15 cellular contexts compared by ENCODE assay signal in genomic region chr17:17134051-17134951, GRCh38.
A peak's percentile ranks its signal among the peaks of the same experiment; 100 is the strongest.
DNase-seq lines count a peak whose midpoint lies in the region; FAIRE-seq and TF ChIP-seq lines count a peak whose summit lies in the region.
"Had no signal": no experiment of that assay in that cellular context is flagged by ENCODE, and none has a peak within 500 bp of the region (broad histone marks: within the 10 kb centered on the region; RNA-seq: fewer than 3 reads in every experiment).

No MANE protein-coding gene starts in this region.

- H3K4ac ChIP-seq in H9 (ENCODE audit: low read depth, low read length) (no peak overlapping the region), H1 (replicated peaks; ENCODE audit: insufficient read length, low read depth, low read length) (no peak overlapping the region), neuronal stem cell (ENCODE audit: low read length) (no peak overlapping the region)

- TF ChIP-seq RAD21 in H1 (IDR thresholded peaks at IDR 0.05 in 1 of 2, conservative IDR thresholded peaks at IDR 0.05 in 1 of 2; ENCODE audit: low read depth in 2 of 2, low read length in 2 of 2) = no peak

- H3K36me3 Mint-ChIP-seq in H9 (ENCODE audit: insufficient read depth in 1 of 3, low read depth in 3 of 3) = peaks cover 9 to 25% (median 24%) of the 10 kb centered on the region in 3 experiments; a peak in 6 of 7 replicates

- H3K56ac ChIP-seq in H9 (ENCODE audit: insufficient read length, low read depth, low read length) = no peak overlapping the region
- H3K56ac ChIP-seq in H1 (replicated peaks; ENCODE audit: insufficient read length, low read depth, low read length) = no peak overlapping the region

- H3K14ac ChIP-seq in H9 (ENCODE audit: insufficient read depth, low read length) (no peak overlapping the region; the same call in 1 of the 2 replicates), H1 (ENCODE audit: insufficient read length) (no peak overlapping the region), neuronal stem cell (ENCODE audit: low read length) (no peak overlapping the region)

- no peaks in the 10 kb centered on the region for H3K4me1 ChIP-seq in H9 (ENCODE audit: insufficient read depth, low read length)
- peaks cover 0 to 6% (median 2%) of the 10 kb centered on the region in 4 experiments; a peak in 3 of 7 replicates for H3K4me1 ChIP-seq in H1 (replicated peaks in 1 of 4; ENCODE audit: control insufficient read depth in 3 of 4, insufficient read depth in 4 of 4, low read length in 3 of 4)
- H3K4me1 ChIP-seq in neuronal stem cell (ENCODE audit: control insufficient read depth in 2 of 2, insufficient read depth in 1 of 2, low read depth in 1 of 2, low read length in 2 of 2) = peaks cover 10 to 28% of the 10 kb centered on the region in 2 donors
- H3K4me1 ChIP-seq in esophagus squamous epithelium = peaks cover 0 to 17% (median 0%) of the 10 kb centered on the region in 3 donors
- H3K4me1 ChIP-seq: BE2C had no signal

- H3K9ac ChIP-seq in H9 (ENCODE audit: extremely low read depth, insufficient read length, low read length) (no peak overlapping the region), H1 (replicated peaks in 1 of 4; ENCODE audit: extremely low read depth in 1 of 4, low read depth in 3 of 4, low read length in 3 of 4) (no peak overlapping the region), neuronal stem cell (ENCODE audit: low read depth, low read length, poor library complexity) (no peak overlapping the region)

- POLR2A ChIA-PET in RWPE1 (lab: Yijun Ruan, JAX; ENCODE audit: low non-redundant PET) (no interaction called here), H1 (lab: Charles Lee; ENCODE audit: partially characterized antibody) (no interaction called here)

- H2BK120ac ChIP-seq in H9 (ENCODE audit: low read depth, low read length, poor library complexity, severe bottlenecking) = no peak overlapping the region
- no peak overlapping the region for H2BK120ac ChIP-seq in H1 (replicated peaks; ENCODE audit: low read depth, low read length)
- no peak overlapping the region for H2BK120ac ChIP-seq in neuronal stem cell (ENCODE audit: low read depth, low read length)

- H3K4me3 Mint-ChIP-seq in H9 = no peak overlapping the region
- H3K4me3 Mint-ChIP-seq: CD8-positive, alpha-beta memory T cell had no signal

- H3K4me2 ChIP-seq in H9 (ENCODE audit: insufficient read depth, insufficient read length, low read length) (no peak overlapping the region), H1 (ENCODE audit: insufficient read depth in 1 of 2, low read depth in 2 of 2, low read length in 2 of 2) (no peak overlapping the region), neuronal stem cell (ENCODE audit: insufficient read depth, low read length, poor library complexity, severe bottlenecking) (no peak overlapping the region)

- H3K79me1 ChIP-seq in H9 (ENCODE audit: insufficient read depth, low read depth, low read length, poor library complexity, severe bottlenecking) (no peaks in the 10 kb centered on the region), H1 (ENCODE audit: low read depth, low read length) (peaks cover 3% of the 10 kb centered on the region; the same call in 1 of the 2 replicates), neuronal stem cell (ENCODE audit: low read depth, low read length) (no peaks in the 10 kb centered on the region)

- H2BK12ac ChIP-seq in H9 (ENCODE audit: insufficient read length, low read depth, low read length) (no peak overlapping the region), H1 (ENCODE audit: low read depth, low read length) (no peak overlapping the region), neuronal stem cell (ENCODE audit: low read length) (no peak overlapping the region)

- no peak for TF ChIP-seq POLR2A in H1 (IDR thresholded peaks at IDR 0.05; ENCODE audit: control extremely low read depth in 1 of 2, low read depth in 2 of 2, low read length in 2 of 2)
- TF ChIP-seq POLR2A in esophagus squamous epithelium (IDR thresholded peaks at IDR 0.05) = no peak

- peaks cover 4 to 27% of the 10 kb centered on the region in 2 experiments for H3K4me1 Mint-ChIP-seq in H9

- H4K20me1 ChIP-seq in H9 (ENCODE audit: control insufficient read depth, insufficient read depth, insufficient read length) = no peaks in the 10 kb centered on the region
- H4K20me1 ChIP-seq in H1 (replicated peaks in 1 of 2; ENCODE audit: control insufficient read depth in 1 of 2, insufficient read depth in 2 of 2, low read length in 2 of 2) = peaks cover 3 to 6% of the 10 kb centered on the region in 2 experiments

- H3K23ac ChIP-seq in H9 (ENCODE audit: insufficient read length, low read depth, low read length) (no peak overlapping the region), H1 (ENCODE audit: insufficient read length) (no peak overlapping the region), neuronal stem cell (ENCODE audit: low read depth, low read length, poor library complexity) (peak overlapping the region; percentile 59)

- H3K4me3 ChIP-seq in H1 (ENCODE audit: extremely low read depth in 1 of 4, insufficient read depth in 2 of 4, low read depth in 3 of 4, low read length in 4 of 4) (no peak overlapping the region), neuronal stem cell (ENCODE audit: low read length in 2 of 2) (no peak overlapping the region), esophagus squamous epithelium (no peak overlapping the region)
- H3K4me3 ChIP-seq: K562 had no signal

- H3K27me3 ChIP-seq in H9 (ENCODE audit: insufficient read depth, low read length) = no peaks in the 10 kb centered on the region
- H3K27me3 ChIP-seq in H1 (replicated peaks in 1 of 4; ENCODE audit: control insufficient read depth in 3 of 4, extremely low read depth in 1 of 4, insufficient read depth in 3 of 4, low read length in 3 of 4) = no peaks in the 10 kb centered on the region
- no peaks in the 10 kb centered on the region for H3K27me3 ChIP-seq in neuronal stem cell (ENCODE audit: control insufficient read depth in 3 of 3, insufficient read depth in 3 of 3, low read depth in 1 of 3, low read length in 3 of 3)
- no peaks in the 10 kb centered on the region for H3K27me3 ChIP-seq in esophagus squamous epithelium
- H3K27me3 ChIP-seq: BE2C had no signal

- H3T11ph ChIP-seq in H9 (ENCODE audit: low read length) = no peak overlapping the region

- no peak for FAIRE-seq in H1 (lab: Jason Lieb, UNC)
- FAIRE-seq: GM19239, HTR-8/SVneo, K562 had no signal

- H4K8ac ChIP-seq in H9 (replicated peaks; ENCODE audit: insufficient read length, low read depth, low read length) = no peak overlapping the region
- peak overlapping the region; percentile 40; the same call in 1 of the 2 replicates for H4K8ac ChIP-seq in H1 (ENCODE audit: extremely low read depth, insufficient read depth, low read length)
- no peak overlapping the region for H4K8ac ChIP-seq in neuronal stem cell (ENCODE audit: low read depth, low read length)

- no peak overlapping the region for H2BK15ac ChIP-seq in H9 (ENCODE audit: low read depth, low read length)
- H2BK15ac ChIP-seq in H1 (ENCODE audit: low read length) = no peak overlapping the region
- H2BK15ac ChIP-seq in neuronal stem cell (ENCODE audit: low read length) = no peak overlapping the region

- no peak overlapping the region for H2BK20ac ChIP-seq in H9 (ENCODE audit: low read depth, low read length, poor library complexity, severe bottlenecking)
- H2BK20ac ChIP-seq in H1 (ENCODE audit: low read length) = no peak overlapping the region

- CTCF ChIA-PET in RWPE1 (lab: Yijun Ruan, JAX) (interaction anchor here (1.4 kb wide), 1 partner anchor 8 kb away, joined by 5 read pairs; no protein-coding TSS in a partner anchor), H1 (lab: Charles Lee; ENCODE audit: partially characterized antibody) (interaction anchor here (0.6 to 2.5 kb wide), 7 partner anchors 7 to 107 kb away, joined by 3 to 18 read pairs (median 6); no protein-coding TSS in a partner anchor)

- H3K9me3 ChIP-seq in H9 (ENCODE audit: control insufficient read depth, low read depth, low read length) = no peaks in the 10 kb centered on the region
- no peaks in the 10 kb centered on the region for H3K9me3 ChIP-seq in H1 (ENCODE audit: insufficient read depth in 2 of 2, low read depth in 1 of 2, low read length in 1 of 2)
- H3K9me3 ChIP-seq in neuronal stem cell (replicated peaks in 1 of 2; ENCODE audit: control insufficient read depth in 2 of 2, insufficient read depth in 1 of 2, low read depth in 1 of 2, low read length in 2 of 2) = no peaks in the 10 kb centered on the region
- no peaks in the 10 kb centered on the region for H3K9me3 ChIP-seq in esophagus squamous epithelium
- H3K9me3 ChIP-seq: BE2C had no signal

- H3K79me2 ChIP-seq in H9 (ENCODE audit: insufficient read depth, low read length) = no peaks in the 10 kb centered on the region
- H3K79me2 ChIP-seq in H1 (ENCODE audit: control insufficient read depth in 1 of 2, insufficient read depth in 2 of 2, low read length in 2 of 2) = no peaks in the 10 kb centered on the region

- H3K23me2 ChIP-seq in H9 (ENCODE audit: insufficient read length, low read depth, low read length, poor library complexity, severe bottlenecking) = no peaks in the 10 kb centered on the region
- H3K23me2 ChIP-seq in H1 (ENCODE audit: low read depth, low read length) = no peaks in the 10 kb centered on the region

- WGBS in H9 (ENCODE audit: extremely low coverage, insufficient read length, low lambda C conversion rate) = no CpG with 5 or more reads among the region's 14 CpGs
- WGBS in H1 (ENCODE audit: extremely low coverage in 1 of 2, insufficient coverage in 1 of 2, insufficient read length in 1 of 2, insufficient replicate concordance in 2 of 2, low coverage in 1 of 2, low lambda C conversion rate in 2 of 2, missing lambda C conversion rate in 1 of 2), 2 experiments = 83% methylated on average over 12 of the region's 14 CpGs; no CpG with 5 or more reads in 1 of the 2 experiments
- no CpG with 5 or more reads among the region's 14 CpGs for WGBS in neuronal stem cell (ENCODE audit: extremely low coverage in 2 of 2, insufficient read length in 2 of 2, insufficient replicate concordance in 1 of 2), 2 donors
- WGBS in esophagus squamous epithelium, 2 donors = 88 to 90% methylated on average over 4 to 6 of the region's 14 CpGs

- H3K9me3 Mint-ChIP-seq in H9 = no peaks in the 10 kb centered on the region; a peak in 1 of 5 replicates
- H3K9me3 Mint-ChIP-seq: CD8-positive, alpha-beta memory T cell had no signal

- H4K5ac ChIP-seq in H9 (ENCODE audit: insufficient read length, low read depth, low read length) (no peak overlapping the region), H1 (ENCODE audit: insufficient read length, low read depth, low read length) (no peak overlapping the region)

- H3K18ac ChIP-seq in H9 (ENCODE audit: insufficient read length, low read depth, low read length) = no peak overlapping the region
- no peak overlapping the region for H3K18ac ChIP-seq in H1 (ENCODE audit: extremely low read depth, low read length)
- H3K18ac ChIP-seq in neuronal stem cell (ENCODE audit: low read length) = peak overlapping the region; percentile 70

- no peak overlapping the region for H4K91ac ChIP-seq in H9 (ENCODE audit: insufficient read length, low read depth, low read length)
- H4K91ac ChIP-seq in H1 (replicated peaks; ENCODE audit: insufficient read length, low read length) = no peak overlapping the region
- no peak overlapping the region for H4K91ac ChIP-seq in neuronal stem cell (ENCODE audit: low read depth, low read length, poor library complexity)

- H3K27ac Mint-ChIP-seq in H9 = peak overlapping the region in 2 of 3 experiments; percentile 61 to 71; a peak in 2 of 7 replicates

- H2AK5ac ChIP-seq in H9 (ENCODE audit: insufficient read length, low read length) = no peak overlapping the region
- H2AK5ac ChIP-seq in H1 (ENCODE audit: low read depth, low read length) = no peak overlapping the region
- peak overlapping the region; percentile 82 for H2AK5ac ChIP-seq in neuronal stem cell (ENCODE audit: low read depth, low read length)

- intact Hi-C loops in esophagus squamous epithelium (cut with DNase I) = loop anchor here (10.0 kb wide), 1 partner anchor 130 kb away; no protein-coding TSS in a partner anchor

- H2BK5ac ChIP-seq in H9 (ENCODE audit: insufficient read length, low read length) (no peak overlapping the region), H1 (ENCODE audit: low read depth, low read length) (no peak overlapping the region), neuronal stem cell (ENCODE audit: low read length) (no peak overlapping the region)

- no peak for TF ChIP-seq EP300 in H1 (IDR thresholded peaks at IDR 0.05; ENCODE audit: borderline replicate concordance in 1 of 2, low read depth in 2 of 2, low read length in 2 of 2)

- DNase-seq in H9 (no peak), RWPE1 (ENCODE audit: low spot score) (no peak), H1 (ENCODE audit: low read depth in 1 of 2, low spot score in 2 of 2) (no peak), neuronal stem cell (ENCODE audit: low spot score) (no peak), T1000 (lab: John Stamatoyannopoulos, UW) (no peak), NCI-H2196 treated with DMSO at 0.1 percent for 48 hours (lab: John Stamatoyannopoulos, UW; ENCODE audit: unreplicated experiment) (no peak), esophagus squamous epithelium (lab: John Stamatoyannopoulos, UW) (no peak)
- DNase-seq: BE2C; CD8-positive, alpha-beta memory T cell; DND-41; GF-D8; NCI-H748 treated with DMSO at 0.1 percent for 48 hours had no signal

- TF ChIP-seq CTCF in H9 (conservative IDR thresholded peaks at IDR 0.05) (no peak), RWPE1 (conservative IDR thresholded peaks at IDR 0.05; ENCODE audit: low read depth) (no peak), H1 (IDR thresholded peaks at IDR 0.05; ENCODE audit: control extremely low read depth in 1 of 3, insufficient read depth in 1 of 3, low read depth in 1 of 3, low read length in 3 of 3) (no peak), esophagus squamous epithelium (IDR thresholded peaks at IDR 0.05) (no peak)

- H3K27me3 Mint-ChIP-seq in H9 (ENCODE audit: low read depth) = no peaks in the 10 kb centered on the region
- H3K27me3 Mint-ChIP-seq: CD8-positive, alpha-beta memory T cell had no signal

- H2AFZ ChIP-seq in H9 (ENCODE audit: low read length) (no peak overlapping the region), H1 (ENCODE audit: low read length) (no peak overlapping the region), neuronal stem cell (ENCODE audit: low read length) (no peak overlapping the region)

- H3K36me3 ChIP-seq in H1 (ENCODE audit: control insufficient read depth in 2 of 4, insufficient read depth in 4 of 4, low read length in 3 of 4) = peaks cover 4 to 10% (median 6%) of the 10 kb centered on the region in 4 experiments; a peak in 4 of 8 replicates
- H3K36me3 ChIP-seq in neuronal stem cell (replicated peaks in 1 of 2; ENCODE audit: control insufficient read depth in 2 of 2, insufficient read depth in 2 of 2, low read length in 2 of 2) = peaks cover 26 to 77% of the 10 kb centered on the region in 2 donors
- peaks cover 32 to 100% (median 33%) of the 10 kb centered on the region in 3 donors for H3K36me3 ChIP-seq in esophagus squamous epithelium

- H3K27ac ChIP-seq in H9 (ENCODE audit: insufficient read length, low read depth, low read length) = no peak overlapping the region
- H3K27ac ChIP-seq in RWPE1 = peak overlapping the region; percentile 36
- no peak overlapping the region for H3K27ac ChIP-seq in H1 (ENCODE audit: low read depth, low read length)
- no peak overlapping the region for H3K27ac ChIP-seq in neuronal stem cell (replicated peaks; ENCODE audit: low read length)
- H3K27ac ChIP-seq in esophagus squamous epithelium = no peak overlapping the region
